In the genomic region with DNA sequence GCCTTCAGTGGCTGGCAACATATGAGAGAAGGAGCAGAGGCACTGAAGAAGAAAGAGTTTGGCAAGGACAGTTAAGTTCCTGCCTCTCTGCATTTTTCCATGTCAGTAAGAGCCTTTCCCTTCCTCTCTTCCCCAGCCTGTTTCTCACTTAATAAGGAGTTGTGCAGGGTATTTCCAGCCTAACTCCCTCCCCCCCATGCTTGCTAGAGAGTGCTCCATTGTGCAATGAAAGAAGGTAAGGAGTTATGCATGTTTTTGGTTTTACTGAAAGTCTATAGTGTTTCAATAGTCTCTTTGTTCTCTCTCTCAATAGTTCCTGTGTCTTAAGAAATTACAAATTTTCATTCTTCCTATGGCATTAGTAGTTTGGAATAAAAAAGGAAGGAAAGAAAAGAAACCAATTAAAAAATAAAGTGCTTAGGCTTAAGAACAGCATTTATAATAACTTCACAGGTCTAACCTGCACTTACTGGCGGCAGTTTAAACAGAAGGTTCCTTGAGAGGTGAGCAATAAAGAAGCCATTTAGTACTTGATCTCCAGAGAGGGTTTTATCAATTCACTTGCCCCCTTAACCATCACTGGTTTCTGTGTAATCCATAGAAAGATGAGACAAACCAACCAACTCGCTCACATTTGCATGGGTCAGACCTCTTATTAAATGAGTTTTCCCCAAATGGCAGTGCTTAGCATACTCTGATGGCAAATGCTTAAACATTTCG, we compare ENCODE assay signal across 12 cellular contexts.
DNase-seq lines count a peak whose midpoint lies in the region; TF ChIP-seq lines count a peak whose summit lies in the region.
"Had no signal": no experiment of that assay in that cellular context is flagged by ENCODE, and none has a peak within 500 bp of the region (broad histone marks: within the 10 kb centered on the region; RNA-seq: fewer than 3 reads in every experiment).

No MANE protein-coding gene starts in this region.

- TF ChIP-seq CTCF in Calu3 (IDR thresholded peaks at IDR 0.05; ENCODE audit: unreplicated experiment) (no peak), neural crest cell (conservative IDR thresholded peaks at IDR 0.05) (no peak)

- CTCF ChIA-PET in Calu3 (lab: Charles Lee), result no interaction called here

- no TSS peak for BruUV-seq in Calu3 (replicated peaks; lab: Mats Ljungman, UMichigan)

- H3K4me1 Mint-ChIP-seq in Calu3 (ENCODE audit: low read depth, unreplicated experiment), result peaks cover 24% of the 10 kb centered on the region
- H3K4me1 Mint-ChIP-seq in neural crest cell, result peaks cover 22% of the 10 kb centered on the region
- H3K4me1 Mint-ChIP-seq: CD4-positive, CD25-positive, alpha-beta regulatory T cell had no signal

- H3K36me3 Mint-ChIP-seq in Calu3 (ENCODE audit: insufficient read depth, unreplicated experiment) (no peaks in the 10 kb centered on the region), neural crest cell (ENCODE audit: low read depth) (no peaks in the 10 kb centered on the region)
- H3K36me3 Mint-ChIP-seq: CD4-positive, CD25-positive, alpha-beta regulatory T cell had no signal

- DNase-seq in Calu3 (peak; percentile 71), RPMI7951 (ENCODE audit: low read depth) (peak; percentile 22), foreskin melanocyte (peak; percentile 38), neural crest cell (ENCODE audit: low read depth, low spot score) (no peak), NCI-H524 treated with DMSO at 0.1 percent for 48 hours (lab: John Stamatoyannopoulos, UW) (no peak), NCI-H446 (lab: John Stamatoyannopoulos, UW) (no peak)
- DNase-seq in stimulated activated CD4-positive, alpha-beta T cell treated with anti-CD3 and anti-CD28 coated beads, Interleukin-1b, Interleukin-23, amount 100 ng/mL, for 48 hours, result no peak
- no peak for DNase-seq in stimulated activated CD8-positive, alpha-beta memory T cell treated with anti-CD3 and anti-CD28 coated beads, Interleukin-4, amount 100 ng/mL, for 48 hours
- DNase-seq: ACHN; CD4-positive, CD25-positive, alpha-beta regulatory T cell; DMS79 had no signal

- no peaks in the 10 kb centered on the region for H3K27me3 Mint-ChIP-seq in Calu3 (ENCODE audit: unreplicated experiment)
- H3K27me3 Mint-ChIP-seq in neural crest cell (ENCODE audit: low read depth), result no peaks in the 10 kb centered on the region
- H3K27me3 Mint-ChIP-seq: CD4-positive, CD25-positive, alpha-beta regulatory T cell had no signal

- H3K27ac Mint-ChIP-seq in Calu3 (ENCODE audit: unreplicated experiment) (peak overlapping the region; percentile 23), neural crest cell (ENCODE audit: unreplicated experiment) (peak overlapping the region; percentile 63)
- H3K27ac Mint-ChIP-seq: CD4-positive, CD25-positive, alpha-beta regulatory T cell; GM23338 had no signal

- H3K9me3 Mint-ChIP-seq in Calu3 (ENCODE audit: low read depth, unreplicated experiment) (peaks cover 2% of the 10 kb centered on the region), neural crest cell (no peaks in the 10 kb centered on the region)

- H3K4me3 Mint-ChIP-seq in Calu3 (ENCODE audit: low read depth, unreplicated experiment), result no peak overlapping the region
- peak overlapping the region; percentile 32 for H3K4me3 Mint-ChIP-seq in neural crest cell
- H3K4me3 Mint-ChIP-seq: CD4-positive, CD25-positive, alpha-beta regulatory T cell; GM23338 had no signal

- intact Hi-C loops in Calu3 (cut with micrococcal nuclease; ENCODE audit: unreplicated experiment), result loop anchor here (1.0 to 10.0 kb wide), 2 partner anchors 19 to 334 kb away; no protein-coding TSS in a partner anchor

Comparison
In these comparisons a context has a peak if more than half of its experiments do, and no peak if none do; other contexts are left out.
1. DNase-seq: peak in Calu3 (single experiment), RPMI7951 (single experiment) and foreskin melanocyte (single experiment); none in neural crest cell (single experiment), NCI-H524 treated with DMSO at 0.1 percent for 48 hours (single experiment), stimulated activated CD4-positive, alpha-beta T cell treated with anti-CD3 and anti-CD28 coated beads, Interleukin-1b, Interleukin-23, amount 100 ng/mL, for 48 hours (single experiment), stimulated activated CD8-positive, alpha-beta memory T cell treated with anti-CD3 and anti-CD28 coated beads, Interleukin-4, amount 100 ng/mL, for 48 hours (single experiment) and NCI-H446 (0 of 2).